In genomic region chr12:25107920-25108319, GRCh38 we compare ENCODE assay signal across 12 cellular contexts.
DNase-seq lines count a peak whose midpoint lies in the region; ATAC-seq, FAIRE-seq and TF ChIP-seq lines count a peak whose summit lies in the region.
"Had no signal": no experiment of that assay in that cellular context is flagged by ENCODE, and none has a peak within 500 bp of the region (broad histone marks: within the 10 kb centered on the region; RNA-seq: fewer than 3 reads in every experiment).

No MANE protein-coding gene starts in this region.

- peaks cover 25% of the 10 kb centered on the region for H3K4me1 ChIP-seq in OCI-LY3 (ENCODE audit: low read length)
- H3K4me1 ChIP-seq in PC-9 (replicated peaks; ENCODE audit: insufficient read depth): no peaks in the 10 kb centered on the region
- no peaks in the 10 kb centered on the region for H3K4me1 ChIP-seq in breast epithelium

- BruUV-seq in PC-9 (replicated peaks; lab: Mats Ljungman, UMichigan): no TSS peak

- 0 out of 2 replicates have a peak, but pooled peaks cover 5% of the 10 kb centered on the region for H3K9me2 ChIP-seq in PC-9 (ENCODE audit: insufficient read depth)

- TF ChIP-seq POLR2A in GM12892 (IDR thresholded peaks at IDR 0.05; ENCODE audit: low read depth, low read length) (no peak), breast epithelium (IDR thresholded peaks at IDR 0.05) (no peak)

- peak overlapping the region; percentile 59; the same call in 1 of the 2 replicates for H3K9ac ChIP-seq in OCI-LY3 (ENCODE audit: low read length)

- H3K27me3 ChIP-seq in OCI-LY3 (ENCODE audit: low read depth, low read length): no peaks in the 10 kb centered on the region
- H3K27me3 ChIP-seq in PC-9 (ENCODE audit: insufficient read depth, low read depth): no peaks in the 10 kb centered on the region
- H3K27me3 ChIP-seq in breast epithelium: no peaks in the 10 kb centered on the region

- no peak overlapping the region for H3K4me3 Mint-ChIP-seq in activated T-helper 2 cell treated with anti-CD3 and anti-CD28 coated beads, Interferon-gamma antibody, Interleukin-2, Interleukin-4, amounts not matched to agents 10 μg/mL and 5 μg/mL and 100 μg/mL, durations not matched to agents 14 hours and 24 hours and 36 hours (ENCODE audit: low read depth)

- DNase-seq in GM12892 (ENCODE audit: insufficient read length) (no peak), PC-9 (no peak), SW 1271 (lab: John Stamatoyannopoulos, UW) (no peak), breast epithelium (ENCODE audit: low spot score in 2 of 2) (no peak)
- no peak for DNase-seq in activated T-helper 2 cell treated with anti-CD3 and anti-CD28 coated beads, Interferon-gamma antibody, Interleukin-2, Interleukin-4, amounts not matched to agents 10 μg/mL and 5 μg/mL and 100 μg/mL, durations not matched to agents 14 hours and 24 hours and 36 hours (ENCODE audit: low spot score)
- DNase-seq: glutamatergic neuron, NCI-H187 had no signal

- H3K9me3 ChIP-seq in OCI-LY3 (ENCODE audit: insufficient read depth, low read length) (no peaks in the 10 kb centered on the region; the same call in 1 of the 2 replicates), PC-9 (ENCODE audit: insufficient read depth, low read depth) (no peaks in the 10 kb centered on the region), breast epithelium (no peaks in the 10 kb centered on the region)

- peak overlapping the region; percentile 56 for H3K4me3 ChIP-seq in OCI-LY3 (ENCODE audit: low read length)
- H3K4me3 ChIP-seq in PC-9: no peak overlapping the region
- H3K4me3 ChIP-seq in breast epithelium: no peak overlapping the region

- H3F3A ChIP-seq in PC-9 (ENCODE audit: insufficient read depth, low read depth): no peaks in the 10 kb centered on the region

- H3K4me2 ChIP-seq in OCI-LY3 (ENCODE audit: low read length) (peak overlapping the region; percentile 72), PC-9 (no peak overlapping the region)

- H3K27me3 Mint-ChIP-seq in activated T-helper 2 cell treated with anti-CD3 and anti-CD28 coated beads, Interferon-gamma antibody, Interleukin-2, Interleukin-4, amounts not matched to agents 10 μg/mL and 5 μg/mL and 100 μg/mL, durations not matched to agents 14 hours and 24 hours and 36 hours (ENCODE audit: low read depth): no peaks in the 10 kb centered on the region

- H3K27ac ChIP-seq in OCI-LY3 (ENCODE audit: low read length) (peak overlapping the region; percentile 90), PC-9 (no peak overlapping the region), breast epithelium (no peak overlapping the region)
- H3K27ac ChIP-seq: C4-2B had no signal

- H2AFZ ChIP-seq in OCI-LY3 (ENCODE audit: low read depth, low read length) (no peak overlapping the region), PC-9 (no peak overlapping the region)

- H3K36me3 ChIP-seq in OCI-LY3 (replicated peaks; ENCODE audit: low read depth, low read length) (peaks cover 20% of the 10 kb centered on the region), PC-9 (ENCODE audit: low read depth) (no peaks in the 10 kb centered on the region), breast epithelium (no peaks in the 10 kb centered on the region)

- H3K36me3 Mint-ChIP-seq in activated T-helper 2 cell treated with anti-CD3 and anti-CD28 coated beads, Interferon-gamma antibody, Interleukin-2, Interleukin-4, amounts not matched to agents 10 μg/mL and 5 μg/mL and 100 μg/mL, durations not matched to agents 14 hours and 24 hours and 36 hours (ENCODE audit: low read depth): peaks cover 28% of the 10 kb centered on the region

- no peaks in the 10 kb centered on the region for H4K20me1 ChIP-seq in OCI-LY3 (ENCODE audit: insufficient read depth, low read length)
- no peaks in the 10 kb centered on the region for H4K20me1 ChIP-seq in PC-9 (ENCODE audit: insufficient read depth)

- intact Hi-C loops in PC-9 (cut with micrococcal nuclease; ENCODE audit: unreplicated experiment): no loop called here
- intact Hi-C loops in breast epithelium (cut with DNase I; ENCODE audit: low total_unique reads): no loop called here
- intact Hi-C loops in activated T-helper 2 cell treated with anti-CD3 and anti-CD28 coated beads, Interferon-gamma antibody, Interleukin-2, Interleukin-4, amounts not matched to agents 10 μg/mL and 5 μg/mL and 100 μg/mL, durations not matched to agents 14 hours and 24 hours and 36 hours (cut with micrococcal nuclease): no loop called here

- FAIRE-seq in GM12892 (lab: Jason Lieb, UNC): peak; percentile 86

- ATAC-seq in GM19452 (IDR thresholded peaks at IDR 0.05; ENCODE audit: unreplicated experiment) (peak; percentile 96), HG02973 (IDR thresholded peaks at IDR 0.05; ENCODE audit: unreplicated experiment) (peak; percentile 97)
- ATAC-seq: HCT116 had no signal

- no peaks in the 10 kb centered on the region for H3K9me3 Mint-ChIP-seq in activated T-helper 2 cell treated with anti-CD3 and anti-CD28 coated beads, Interferon-gamma antibody, Interleukin-2, Interleukin-4, amounts not matched to agents 10 μg/mL and 5 μg/mL and 100 μg/mL, durations not matched to agents 14 hours and 24 hours and 36 hours

- POLR2A ChIA-PET in PC-9 (lab: Charles Lee; ENCODE audit: unreplicated experiment): no interaction called here

- peaks cover 5% of the 10 kb centered on the region for H3K4me1 Mint-ChIP-seq in activated T-helper 2 cell treated with anti-CD3 and anti-CD28 coated beads, Interferon-gamma antibody, Interleukin-2, Interleukin-4, amounts not matched to agents 10 μg/mL and 5 μg/mL and 100 μg/mL, durations not matched to agents 14 hours and 24 hours and 36 hours (ENCODE audit: low read depth)

- CTCF ChIA-PET in PC-9 (lab: Charles Lee): no interaction called here

- H3K27ac Mint-ChIP-seq in activated T-helper 2 cell treated with anti-CD3 and anti-CD28 coated beads, Interferon-gamma antibody, Interleukin-2, Interleukin-4, amounts not matched to agents 10 μg/mL and 5 μg/mL and 100 μg/mL, durations not matched to agents 14 hours and 24 hours and 36 hours: no peak overlapping the region

- H3K79me2 ChIP-seq in OCI-LY3 (ENCODE audit: low read length): no peaks in the 10 kb centered on the region
- no peaks in the 10 kb centered on the region for H3K79me2 ChIP-seq in PC-9 (ENCODE audit: low read depth)

- TF ChIP-seq CTCF in OCI-LY3 (IDR thresholded peaks at IDR 0.05; ENCODE audit: low read depth, low read length) (no peak), PC-9 (conservative IDR thresholded peaks at IDR 0.05) (no peak), breast epithelium (IDR thresholded peaks at IDR 0.05) (no peak)
